ENCODE assay signal across 8 cellular contexts in the genomic region with DNA sequence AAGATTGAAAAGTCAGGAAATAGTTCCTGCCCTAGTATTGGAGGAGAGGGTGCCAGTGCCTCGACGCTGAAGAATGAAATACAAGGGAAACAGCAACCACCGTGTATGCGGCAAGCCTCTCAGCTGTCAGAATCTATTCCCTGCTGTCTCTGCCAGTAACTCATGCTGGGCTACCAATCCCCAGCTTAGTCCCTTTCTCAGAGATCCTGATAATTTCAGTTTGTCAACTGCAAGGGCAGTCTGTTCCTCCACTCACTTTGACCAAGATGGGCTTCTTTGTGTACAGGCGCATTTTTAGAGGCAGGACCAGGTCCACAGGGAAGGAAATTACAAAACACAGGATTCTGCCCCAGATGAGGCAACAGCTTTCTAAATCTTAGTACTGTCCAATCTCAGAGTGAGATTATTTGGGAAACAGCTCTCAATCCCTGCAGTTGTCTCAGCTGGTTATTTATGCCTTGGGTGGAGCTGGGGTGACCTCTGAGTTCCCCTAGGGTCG. TPM values are rescaled to one million over a fixed set of nuclear protein-coding genes. Genes with fewer than 3 reads are reported as not detected.
DNase-seq lines count a peak whose midpoint lies in the region; ATAC-seq and TF ChIP-seq lines count a peak whose summit lies in the region.

No MANE protein-coding gene starts in this region.

- ATAC-seq in heart right ventricle (no peak), HG02884 (IDR thresholded peaks at IDR 0.05; ENCODE audit: unreplicated experiment) (no peak), GM21737 (IDR thresholded peaks at IDR 0.05; ENCODE audit: unreplicated experiment) (no peak), GM21717 (IDR thresholded peaks at IDR 0.05; ENCODE audit: unreplicated experiment) (no peak)

- H3K4me1 ChIP-seq in heart right ventricle: peaks cover 5 to 42% (median 27%) of the 10 kb centered on the region in 9 donors
- peaks cover 5 to 39% (median 36%) of the 10 kb centered on the region in 5 donors for H3K4me1 ChIP-seq in subcutaneous abdominal adipose tissue (ENCODE audit: control insufficient read depth in 5 of 5, insufficient read depth in 5 of 5, low read length in 5 of 5)

- peak overlapping the region; percentile 92 for H3K4me3 Mint-ChIP-seq in activated CD4-positive, alpha-beta T cell treated with anti-CD3 and anti-CD28 coated beads, Interleukin-2, amount 10 ng/mL, durations not matched to agents 7 days and 5 days

- no peaks in the 10 kb centered on the region for H3K9me3 Mint-ChIP-seq in activated CD4-positive, alpha-beta T cell treated with anti-CD3 and anti-CD28 coated beads, Interleukin-2, amount 10 ng/mL, durations not matched to agents 7 days and 5 days

- peak overlapping the region; percentile 97 for H3K27ac Mint-ChIP-seq in activated CD4-positive, alpha-beta T cell treated with anti-CD3 and anti-CD28 coated beads, Interleukin-2, amount 10 ng/mL, durations not matched to agents 7 days and 5 days

- H3K9me3 ChIP-seq in WERI-Rb-1 (ENCODE audit: severe bottlenecking) (no peaks in the 10 kb centered on the region), heart right ventricle (no peaks in the 10 kb centered on the region), subcutaneous abdominal adipose tissue (ENCODE audit: control insufficient read depth in 5 of 5, low read length in 5 of 5) (no peaks in the 10 kb centered on the region)

- CTCF ChIA-PET in activated CD4-positive, alpha-beta T cell treated with anti-CD3 and anti-CD28 coated beads, Interleukin-2, amount 10 ng/mL, durations not matched to agents 7 days and 5 days (lab: Charles Lee): interaction anchor here (0.6 to 7.9 kb wide), 6 partner anchors 10 to 635 kb away, joined by 3 to 50 read pairs (median 6); a partner anchor contains a TSS

- H3K4me3 ChIP-seq in WERI-Rb-1 (ENCODE audit: low read depth, low read length) (no peak overlapping the region), heart right ventricle (peak overlapping the region in 4 of 10 donors; percentile 1 to 67 (median 59)), subcutaneous abdominal adipose tissue (ENCODE audit: low read depth in 1 of 5, low read length in 5 of 5) (peak overlapping the region in 4 of 5 donors; percentile 73 to 82 (median 78))

- peak overlapping the region; percentile 12 for H3K27ac ChIP-seq in WERI-Rb-1
- peak overlapping the region in 8 of 10 donors; percentile 6 to 86 (median 74) for H3K27ac ChIP-seq in heart right ventricle
- peak overlapping the region; percentile 96 for H3K27ac ChIP-seq in subcutaneous abdominal adipose tissue (ENCODE audit: low read depth, low read length)

- H3K4me1 Mint-ChIP-seq in activated CD4-positive, alpha-beta T cell treated with anti-CD3 and anti-CD28 coated beads, Interleukin-2, amount 10 ng/mL, durations not matched to agents 7 days and 5 days: peaks cover 57% of the 10 kb centered on the region

- H3K36me3 Mint-ChIP-seq in activated CD4-positive, alpha-beta T cell treated with anti-CD3 and anti-CD28 coated beads, Interleukin-2, amount 10 ng/mL, durations not matched to agents 7 days and 5 days (ENCODE audit: low read depth): no peaks in the 10 kb centered on the region

- POLR2A ChIA-PET in activated CD4-positive, alpha-beta T cell treated with anti-CD3 and anti-CD28 coated beads, Interleukin-2, amount 10 ng/mL, durations not matched to agents 7 days and 5 days (lab: Charles Lee): no interaction called here

- DNase-seq in activated CD4-positive, alpha-beta T cell treated with anti-CD3 and anti-CD28 coated beads, Interleukin-2, amount 10 ng/mL, durations not matched to agents 7 days and 5 days: no peak
- no peak for DNase-seq in activated CD4-positive, alpha-beta T cell treated with anti-CD3 and anti-CD28 coated beads for 1 hour
- DNase-seq in WERI-Rb-1 (no peak), heart right ventricle (no peak)

- intact Hi-C loops in heart right ventricle (cut with DNase I): no loop called here

- no peaks in the 10 kb centered on the region for H3K27me3 Mint-ChIP-seq in activated CD4-positive, alpha-beta T cell treated with anti-CD3 and anti-CD28 coated beads, Interleukin-2, amount 10 ng/mL, durations not matched to agents 7 days and 5 days

- no peaks in the 10 kb centered on the region for H3K27me3 ChIP-seq in WERI-Rb-1 (ENCODE audit: insufficient read depth, low read depth, severe bottlenecking)
- no peaks in the 10 kb centered on the region for H3K27me3 ChIP-seq in heart right ventricle
- H3K27me3 ChIP-seq in subcutaneous abdominal adipose tissue (ENCODE audit: control insufficient read depth in 5 of 5, insufficient read depth in 4 of 5, low read length in 5 of 5): no peaks in the 10 kb centered on the region

- H3K9ac ChIP-seq in subcutaneous abdominal adipose tissue (ENCODE audit: low read length in 5 of 5): peak overlapping the region in 3 of 5 donors; percentile 22 to 52 (median 44)

- 53 to 56% methylated on average over 6 of the region's 6 CpGs for WGBS in heart right ventricle, 2 donors

- H3K36me3 ChIP-seq in WERI-Rb-1 (no peaks in the 10 kb centered on the region), heart right ventricle (no peaks in the 10 kb centered on the region), subcutaneous abdominal adipose tissue (ENCODE audit: control insufficient read depth in 5 of 5, insufficient read depth in 5 of 5, low read length in 5 of 5) (peaks cover 0 to 5% (median 0%) of the 10 kb centered on the region in 5 donors)

- TF ChIP-seq CTCF in WERI-Rb-1 (IDR thresholded peaks at IDR 0.05; ENCODE audit: low read depth, low read length) (no peak), heart right ventricle (IDR thresholded peaks at IDR 0.05) (no peak)

RNA-seq across cellular contexts. Expression of a gene that starts 1.3 kb away (rescaled TPM):
- 10 to 100 TPM; 20.4 to 22.4 TPM for total RNA-seq in activated CD4-positive, alpha-beta T cell treated with anti-CD3 and anti-CD28 coated beads, Interleukin-2, amount 10 ng/mL, durations not matched to agents 7 days and 5 days
- 10 to 100 TPM in 6 of 10 donors, 1 to 10 TPM in 4; 5.9 to 37.3 (median 12.2) TPM for total RNA-seq in heart right ventricle
- polyA plus RNA-seq in heart right ventricle: 10 to 100 TPM; 13.6 to 16.6 TPM

RNA-seq across cellular contexts. Expression of a gene that starts 29.7 kb away (rescaled TPM):
- total RNA-seq in activated CD4-positive, alpha-beta T cell treated with anti-CD3 and anti-CD28 coated beads, Interleukin-2, amount 10 ng/mL, durations not matched to agents 7 days and 5 days: 10 to 100 TPM; 60.5 to 62.5 TPM
- total RNA-seq in heart right ventricle: 10 to 100 TPM; 11.2 to 23.4 (median 15.6) TPM
- 10 to 100 TPM in 1 of 2 donors, 1 to 10 TPM in 1; 5.4 to 23.1 TPM for polyA plus RNA-seq in heart right ventricle

RNA-seq across cellular contexts. Expression of a gene that starts 37.1 kb away (rescaled TPM):
- total RNA-seq in activated CD4-positive, alpha-beta T cell treated with anti-CD3 and anti-CD28 coated beads, Interleukin-2, amount 10 ng/mL, durations not matched to agents 7 days and 5 days: 10 to 100 TPM; 68.8 to 76.3 TPM
- total RNA-seq in heart right ventricle: 10 to 100 TPM; 19.1 to 31.1 (median 21.2) TPM
- 10 to 100 TPM in 1 of 2 donors, 1 to 10 TPM in 1; 9.0 to 13.1 TPM for polyA plus RNA-seq in heart right ventricle

Comparison
In these comparisons a context has a peak if more than half of its experiments do, and no peak if none do; other contexts are left out.
1. H3K27ac ChIP-seq: peak in every context shown above with its lines; median percentile 96 in subcutaneous abdominal adipose tissue; 74 in heart right ventricle; 12 in WERI-Rb-1.